ENCODE assay signal across 10 cellular contexts in the genomic region with DNA sequence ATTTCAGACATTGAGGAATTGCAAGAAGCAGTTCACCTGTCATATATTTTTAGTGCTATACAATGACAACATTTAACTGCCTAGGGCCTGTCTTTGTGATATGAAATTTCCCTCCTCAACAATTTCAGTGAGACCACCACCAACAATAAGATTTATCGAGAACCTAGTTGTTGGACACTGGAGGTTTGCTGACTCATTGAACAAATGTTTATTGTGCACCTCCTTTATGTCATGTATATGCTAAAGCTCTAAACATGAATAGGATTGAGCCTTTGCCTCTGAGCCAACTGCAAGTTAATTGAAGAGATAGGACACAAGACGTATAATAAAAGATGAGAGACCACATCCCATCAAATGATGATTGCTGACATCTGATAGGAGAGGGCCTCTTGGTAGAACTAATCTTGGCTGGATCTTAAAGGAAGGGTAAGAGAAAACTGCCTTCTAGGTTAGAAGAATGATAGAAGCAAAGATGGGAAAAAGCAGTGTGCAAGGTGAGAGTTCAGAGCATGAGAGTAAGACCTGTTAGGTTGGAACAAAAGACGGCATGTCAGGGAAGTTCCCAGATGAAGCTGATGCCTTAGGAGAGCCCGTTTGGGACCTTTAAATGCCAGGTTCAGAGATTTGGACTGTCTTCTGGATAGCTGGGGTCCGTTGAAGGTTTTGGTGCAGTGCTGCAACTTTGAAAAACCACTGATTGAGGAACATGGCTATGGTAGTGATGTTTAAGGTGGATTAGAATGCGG.
DNase-seq lines count a peak whose midpoint lies in the region; ATAC-seq and TF ChIP-seq lines count a peak whose summit lies in the region.
"Had no signal": no experiment of that assay in that cellular context is flagged by ENCODE, and none has a peak within 500 bp of the region (broad histone marks: within the 10 kb centered on the region; RNA-seq: fewer than 3 reads in every experiment).

No MANE protein-coding gene starts in this region.

- POLR2A ChIA-PET in activated naive CD8-positive, alpha-beta T cell treated with anti-CD3 and anti-CD28 coated beads, Interleukin-2, amount 10 ng/mL, durations not matched to agents 7 days and 5 days (lab: Charles Lee) = interaction anchor here (0.7 to 3.0 kb wide), 10 partner anchors 8 to 32 kb away, joined by 3 to 18 read pairs (median 5); no protein-coding TSS in a partner anchor

- peak overlapping the region; percentile 30 for H3K4me3 Mint-ChIP-seq in stimulated activated naive CD8-positive, alpha-beta T cell treated with anti-CD3 and anti-CD28 coated beads, Interleukin-15, Interleukin-2, amounts not matched to agents 100 ng/mL and 50 ng/mL, for 24 hours
- peak overlapping the region; percentile 49 for H3K4me3 Mint-ChIP-seq in activated naive CD8-positive, alpha-beta T cell treated with anti-CD3 and anti-CD28 coated beads, Interleukin-2, amount 10 ng/mL, durations not matched to agents 7 days and 5 days
- no peak overlapping the region for H3K4me3 Mint-ChIP-seq in endodermal cell

- H3K9ac ChIP-seq in endodermal cell (ENCODE audit: extremely low read depth, low read length, poor library complexity, severe bottlenecking) = no peak overlapping the region

- peak overlapping the region; percentile 91 for H3K27ac Mint-ChIP-seq in stimulated activated naive CD8-positive, alpha-beta T cell treated with anti-CD3 and anti-CD28 coated beads, Interleukin-15, Interleukin-2, amounts not matched to agents 100 ng/mL and 50 ng/mL, for 24 hours
- peak overlapping the region; percentile 79 for H3K27ac Mint-ChIP-seq in activated naive CD8-positive, alpha-beta T cell treated with anti-CD3 and anti-CD28 coated beads, Interleukin-2, amount 10 ng/mL, durations not matched to agents 7 days and 5 days
- no peak overlapping the region for H3K27ac Mint-ChIP-seq in endodermal cell

- TF ChIP-seq CTCF in endodermal cell (conservative IDR thresholded peaks at IDR 0.05) = no peak

- 94 to 98% methylated on average over 4 of the region's 6 CpGs for WGBS in mesodermal cell (ENCODE audit: insufficient coverage in 2 of 2), 2 experiments
- 93 to 97% methylated on average over 5 to 6 of the region's 6 CpGs for WGBS in endodermal cell (ENCODE audit: insufficient coverage in 1 of 2, insufficient read length in 1 of 2), 2 experiments

- no peak overlapping the region for H3K4me3 ChIP-seq in mesodermal cell (ENCODE audit: extremely low read depth, insufficient read depth, low read length, poor library complexity, severe bottlenecking)
- H3K4me3 ChIP-seq in endodermal cell (ENCODE audit: low read length) = no peak overlapping the region

- H3K9me3 Mint-ChIP-seq in stimulated activated naive CD8-positive, alpha-beta T cell treated with anti-CD3 and anti-CD28 coated beads, Interleukin-15, Interleukin-2, amounts not matched to agents 100 ng/mL and 50 ng/mL, for 24 hours = no peaks in the 10 kb centered on the region
- H3K9me3 Mint-ChIP-seq in activated naive CD8-positive, alpha-beta T cell treated with anti-CD3 and anti-CD28 coated beads, Interleukin-2, amount 10 ng/mL, durations not matched to agents 7 days and 5 days = no peaks in the 10 kb centered on the region
- H3K9me3 Mint-ChIP-seq in endodermal cell = no peaks in the 10 kb centered on the region

- H3K27me3 ChIP-seq in endodermal cell (ENCODE audit: control insufficient read depth, insufficient read depth, low read length, poor library complexity, severe bottlenecking) = no peaks in the 10 kb centered on the region

- H3K4me1 ChIP-seq in mesodermal cell (ENCODE audit: control insufficient read depth, insufficient read depth, low read length, poor library complexity, severe bottlenecking) (peaks cover 39% of the 10 kb centered on the region), endodermal cell (ENCODE audit: control insufficient read depth, insufficient read depth, low read length) (peaks cover 6% of the 10 kb centered on the region)

- H3K27ac ChIP-seq in mesodermal cell (ENCODE audit: low read depth, low read length, severe bottlenecking) = peak overlapping the region; percentile 87
- no peak overlapping the region for H3K27ac ChIP-seq in endodermal cell (ENCODE audit: low read depth, low read length)

- no peak for ATAC-seq in stimulated activated naive CD8-positive, alpha-beta T cell treated with anti-CD3 and anti-CD28 coated beads, Interleukin-15, Interleukin-2, amounts not matched to agents 100 U/mL and 50 U/mL, for 24 hours
- no peak for ATAC-seq in activated naive CD8-positive, alpha-beta T cell treated with anti-CD3 and anti-CD28 coated beads, Interleukin-2, amount 10 ng/mL, durations not matched to agents 7 days and 5 days (ENCODE audit: low read depth)

- peaks cover 25% of the 10 kb centered on the region for H3K36me3 ChIP-seq in mesodermal cell (ENCODE audit: control insufficient read depth, insufficient read depth, low read length)
- peaks cover 13% of the 10 kb centered on the region for H3K36me3 ChIP-seq in endodermal cell (ENCODE audit: control insufficient read depth, insufficient read depth, low read length)

- no peaks in the 10 kb centered on the region for H3K27me3 Mint-ChIP-seq in stimulated activated naive CD8-positive, alpha-beta T cell treated with anti-CD3 and anti-CD28 coated beads, Interleukin-15, Interleukin-2, amounts not matched to agents 100 ng/mL and 50 ng/mL, for 24 hours
- H3K27me3 Mint-ChIP-seq in activated naive CD8-positive, alpha-beta T cell treated with anti-CD3 and anti-CD28 coated beads, Interleukin-2, amount 10 ng/mL, durations not matched to agents 7 days and 5 days = no peaks in the 10 kb centered on the region
- H3K27me3 Mint-ChIP-seq in endodermal cell (ENCODE audit: insufficient read depth) = no peaks in the 10 kb centered on the region

- H3K4me1 Mint-ChIP-seq in stimulated activated naive CD8-positive, alpha-beta T cell treated with anti-CD3 and anti-CD28 coated beads, Interleukin-15, Interleukin-2, amounts not matched to agents 100 ng/mL and 50 ng/mL, for 24 hours (ENCODE audit: low read depth) = peaks cover 94% of the 10 kb centered on the region
- H3K4me1 Mint-ChIP-seq in activated naive CD8-positive, alpha-beta T cell treated with anti-CD3 and anti-CD28 coated beads, Interleukin-2, amount 10 ng/mL, durations not matched to agents 7 days and 5 days = peaks cover 64% of the 10 kb centered on the region
- peaks cover 23% of the 10 kb centered on the region for H3K4me1 Mint-ChIP-seq in endodermal cell

- H3K36me3 Mint-ChIP-seq in stimulated activated naive CD8-positive, alpha-beta T cell treated with anti-CD3 and anti-CD28 coated beads, Interleukin-15, Interleukin-2, amounts not matched to agents 100 ng/mL and 50 ng/mL, for 24 hours (ENCODE audit: low read depth) = peaks cover 3% of the 10 kb centered on the region
- H3K36me3 Mint-ChIP-seq in activated naive CD8-positive, alpha-beta T cell treated with anti-CD3 and anti-CD28 coated beads, Interleukin-2, amount 10 ng/mL, durations not matched to agents 7 days and 5 days = peaks cover 17% of the 10 kb centered on the region
- H3K36me3 Mint-ChIP-seq in endodermal cell (ENCODE audit: low read depth) = peaks cover 2% of the 10 kb centered on the region

- DNase-seq in stimulated activated naive CD8-positive, alpha-beta T cell treated with anti-CD3 and anti-CD28 coated beads, Interleukin-15, Interleukin-2, amounts not matched to agents 100 U/mL and 50 U/mL, for 24 hours = no peak
- DNase-seq in activated naive CD8-positive, alpha-beta T cell treated with anti-CD3 and anti-CD28 coated beads, Interleukin-2, amount 10 ng/mL, durations not matched to agents 7 days and 5 days = no peak
- DNase-seq in NCI-H82 (lab: John Stamatoyannopoulos, UW) = no peak
- DNase-seq in endodermal cell = no peak
- no peak for DNase-seq in inferior parietal cortex (ENCODE audit: extremely low spot score)
- no peak for DNase-seq in stimulated activated CD8-positive, alpha-beta memory T cell treated with anti-CD3 and anti-CD28 coated beads, Interleukin-4, amount 100 ng/mL, for 48 hours
- DNase-seq: NCI-H526 treated with DMSO at 0.1 percent for 48 hours, SW 1271 had no signal

- H3K9me3 ChIP-seq in mesodermal cell (ENCODE audit: control insufficient read depth, low read length) = no peaks in the 10 kb centered on the region
- H3K9me3 ChIP-seq in endodermal cell (ENCODE audit: control insufficient read depth, low read length) = no peaks in the 10 kb centered on the region
